36 cellular contexts compared by ENCODE assay signal in the genomic region with DNA sequence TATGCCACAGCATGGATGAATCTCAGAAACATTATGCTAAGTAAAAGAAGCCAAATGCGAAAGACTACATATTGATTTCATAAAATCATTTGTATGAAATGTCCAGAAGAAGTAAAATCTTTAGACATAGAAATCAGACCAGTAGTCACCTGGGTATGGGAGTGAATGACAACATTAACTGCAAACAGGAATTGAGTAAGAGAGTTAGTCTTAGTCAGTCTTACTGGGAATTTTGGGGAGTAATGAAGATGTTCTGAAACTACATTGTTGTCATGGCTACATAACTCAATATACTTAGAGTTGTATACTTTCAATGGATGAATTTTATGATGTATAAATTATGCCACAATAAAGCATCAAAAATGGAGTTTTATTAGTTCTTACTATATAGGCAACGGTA.
"Had no signal": no experiment of that assay in that cellular context is flagged by ENCODE, and none has a peak within 500 bp of the region (broad histone marks: within the 10 kb centered on the region; RNA-seq: fewer than 3 reads in every experiment).

No MANE protein-coding gene starts in this region.

- H3K4me1 ChIP-seq: ascending aorta had no signal

- H3K27ac Mint-ChIP-seq: activated B cell treated with CpG ODN at 0.5 μM for 24 hours; activated CD4-positive, alpha-beta memory T cell treated with anti-CD3 and anti-CD28 coated beads for 36 hours; activated CD4-positive, alpha-beta T cell treated with anti-CD3 and anti-CD28 coated beads, Interleukin-2, amount 10 ng/mL, durations not matched to agents 24 days and 14 days; activated CD8-positive, alpha-beta T cell treated with anti-CD3 and anti-CD28 coated beads for 36 hours; activated naive CD4-positive, alpha-beta T cell treated with anti-CD3 and anti-CD28 coated beads, Interleukin-2, amount 10 ng/mL, durations not matched to agents 7 days and 5 days; activated naive CD4-positive, alpha-beta T cell treated with anti-CD3 and anti-CD28 coated beads, Interleukin-2, amount 50 U/mL, for 24 hours; activated naive CD8-positive, alpha-beta T cell; activated naive CD8-positive, alpha-beta T cell treated with anti-CD3 and anti-CD28 coated beads, Interleukin-2, amount 10 ng/mL, durations not matched to agents 7 days and 5 days; activated naive CD8-positive, alpha-beta T cell treated with anti-CD3 and anti-CD28 coated beads, Interleukin-2, amount 50 U/mL, for 24 hours; activated T-cell treated with anti-CD3 and anti-CD28 coated beads, Interleukin-2, amount 50 U/mL, for 72 hours; activated T-helper 1 cell treated with anti-CD3 and anti-CD28 coated beads, Interleukin-12 subunit alpha, Interleukin-12 subunit beta, Interleukin-2, Interleukin-4 antibody, amounts not matched to agents 30 ng/mL and 10 ng/mL and 1 ng/mL, durations not matched to agents 14 hours and 24 hours and 36 hours; activated T-helper 2 cell treated with anti-CD3 and anti-CD28 coated beads, Interferon-gamma antibody, Interleukin-2, Interleukin-4, amounts not matched to agents 10 μg/mL and 5 μg/mL and 100 μg/mL, durations not matched to agents 14 hours and 24 hours and 36 hours; brain; T-helper 1 cell treated with Interleukin-12 subunit alpha and Interleukin-12 subunit beta and Interleukin-4 antibody, amounts not matched to agents 30 μg/mL and 1 μg/mL, for 36 hours; T-helper 2 cell treated with Interferon-gamma antibody and Interleukin-4, amounts not matched to agents 5 μg/mL and 100 μg/mL, for 36 hours had no signal

- H3K27me3 ChIP-seq: ascending aorta, cardiac muscle cell had no signal

- H3K27ac ChIP-seq: ascending aorta, cardiac muscle cell, VCaP had no signal

- H3K36me3 ChIP-seq: ascending aorta, cardiac muscle cell had no signal

- DNase-seq: activated B cell treated with CpG ODN at 0.5 μM for 24 hours; activated CD4-positive, alpha-beta memory T cell treated with anti-CD3 and anti-CD28 coated beads for 36 hours; activated CD4-positive, alpha-beta T cell treated with anti-CD3 and anti-CD28 coated beads for 4 hours; activated CD4-positive, alpha-beta T cell treated with anti-CD3 and anti-CD28 coated beads, Interleukin-2, amount 10 ng/mL, durations not matched to agents 24 days and 14 days; activated CD4-positive, alpha-beta T cell treated with anti-CD3 and anti-CD28 coated beads, Interleukin-2, amount 50 U/mL, for 1 hour; activated CD4-positive, alpha-beta T cell treated with anti-CD3 and anti-CD28 coated beads, Interleukin-2, amount 50 U/mL, for 4 hours; activated CD4-positive, CD25-positive, alpha-beta regulatory T cell treated with anti-CD3 and anti-CD28 coated beads, Interleukin-2, amount 50 U/mL, for 72 hours; activated CD8-positive, alpha-beta memory T cell treated with anti-CD3 and anti-CD28 coated beads, Interleukin-2, amount 50 U/mL, for 4 hours; activated CD8-positive, alpha-beta T cell treated with anti-CD3 and anti-CD28 coated beads for 36 hours; activated effector memory CD4-positive, alpha-beta T cell treated with Interleukin-2 at 50 U/mL for 16 hours; activated gamma-delta T cell; activated naive CD4-positive, alpha-beta T cell treated with anti-CD3 and anti-CD28 coated beads, Interleukin-2, amount 10 ng/mL, durations not matched to agents 7 days and 5 days; activated naive CD4-positive, alpha-beta T cell treated with Interleukin-2 at 50 U/mL for 16 hours; activated naive CD8-positive, alpha-beta T cell treated with anti-CD3 and anti-CD28 coated beads, Interleukin-2, amount 10 ng/mL, durations not matched to agents 7 days and 5 days; activated naive CD8-positive, alpha-beta T cell treated with anti-CD3 and anti-CD28 coated beads, Interleukin-2, amount 50 U/mL, for 24 hours; activated T-cell treated with anti-CD3 and anti-CD28 coated beads for 4 hours; activated T-cell treated with anti-CD3 and anti-CD28 coated beads, Interleukin-2, amount 50 U/mL, for 1 hour; activated T-cell treated with anti-CD3 and anti-CD28 coated beads, Interleukin-2, amount 50 U/mL, for 4 hours; activated T-cell treated with anti-CD3 and anti-CD28 coated beads, Interleukin-2, amount 50 U/mL, for 72 hours; amygdala; anterior cingulate cortex; caudate nucleus; cerebellar nuclear complex; T-helper 2 cell; T-helper 9 cell had no signal

- H3K36me3 Mint-ChIP-seq: activated CD4-positive, alpha-beta memory T cell treated with anti-CD3 and anti-CD28 coated beads for 36 hours; activated naive CD4-positive, alpha-beta T cell treated with anti-CD3 and anti-CD28 coated beads, Interleukin-2, amount 10 ng/mL, durations not matched to agents 7 days and 5 days; activated naive CD4-positive, alpha-beta T cell treated with anti-CD3 and anti-CD28 coated beads, Interleukin-2, amount 50 U/mL, for 24 hours; activated naive CD8-positive, alpha-beta T cell; activated naive CD8-positive, alpha-beta T cell treated with anti-CD3 and anti-CD28 coated beads, Interleukin-2, amount 10 ng/mL, durations not matched to agents 7 days and 5 days; brain had no signal

- H3K27me3 Mint-ChIP-seq: activated B cell treated with CpG ODN at 0.5 μM for 24 hours; activated CD4-positive, alpha-beta memory T cell treated with anti-CD3 and anti-CD28 coated beads for 36 hours; activated CD4-positive, alpha-beta T cell treated with anti-CD3 and anti-CD28 coated beads, Interleukin-2, amount 10 ng/mL, durations not matched to agents 24 days and 14 days; activated naive CD4-positive, alpha-beta T cell treated with anti-CD3 and anti-CD28 coated beads, Interleukin-2, amount 10 ng/mL, durations not matched to agents 7 days and 5 days; activated naive CD4-positive, alpha-beta T cell treated with anti-CD3 and anti-CD28 coated beads, Interleukin-2, amount 50 U/mL, for 24 hours; activated naive CD8-positive, alpha-beta T cell; activated naive CD8-positive, alpha-beta T cell treated with anti-CD3 and anti-CD28 coated beads, Interleukin-2, amount 10 ng/mL, durations not matched to agents 7 days and 5 days; activated naive CD8-positive, alpha-beta T cell treated with anti-CD3 and anti-CD28 coated beads, Interleukin-2, amount 50 U/mL, for 24 hours; brain; central memory CD8-positive, alpha-beta T cell had no signal

- H3K9me3 ChIP-seq: ascending aorta had no signal

- H3K4me3 Mint-ChIP-seq: activated B cell treated with CpG ODN at 0.5 μM for 24 hours; activated CD4-positive, alpha-beta memory T cell treated with anti-CD3 and anti-CD28 coated beads for 36 hours; activated CD4-positive, alpha-beta T cell treated with anti-CD3 and anti-CD28 coated beads, Interleukin-2, amount 10 ng/mL, durations not matched to agents 24 days and 14 days; activated CD8-positive, alpha-beta T cell treated with anti-CD3 and anti-CD28 coated beads for 36 hours; activated naive CD4-positive, alpha-beta T cell treated with anti-CD3 and anti-CD28 coated beads, Interleukin-2, amount 10 ng/mL, durations not matched to agents 7 days and 5 days; activated naive CD4-positive, alpha-beta T cell treated with anti-CD3 and anti-CD28 coated beads, Interleukin-2, amount 50 U/mL, for 24 hours; activated naive CD8-positive, alpha-beta T cell; activated naive CD8-positive, alpha-beta T cell treated with anti-CD3 and anti-CD28 coated beads, Interleukin-2, amount 10 ng/mL, durations not matched to agents 7 days and 5 days; activated naive CD8-positive, alpha-beta T cell treated with anti-CD3 and anti-CD28 coated beads, Interleukin-2, amount 50 U/mL, for 24 hours; activated T-cell treated with anti-CD3 and anti-CD28 coated beads, Interleukin-2, amount 50 U/mL, for 4 hours; activated T-cell treated with anti-CD3 and anti-CD28 coated beads, Interleukin-2, amount 50 U/mL, for 72 hours; activated T-helper 1 cell treated with anti-CD3 and anti-CD28 coated beads, Interleukin-12 subunit alpha, Interleukin-12 subunit beta, Interleukin-2, Interleukin-4 antibody, amounts not matched to agents 30 ng/mL and 10 ng/mL and 1 ng/mL, durations not matched to agents 14 hours and 24 hours and 36 hours; brain; central memory CD8-positive, alpha-beta T cell; T-helper 1 cell treated with Interleukin-12 subunit alpha and Interleukin-12 subunit beta and Interleukin-4 antibody, amounts not matched to agents 30 μg/mL and 1 μg/mL, for 36 hours; T-helper 2 cell treated with Interferon-gamma antibody and Interleukin-4, amounts not matched to agents 5 μg/mL and 100 μg/mL, for 36 hours had no signal

- ATAC-seq: activated CD8-positive, alpha-beta T cell treated with anti-CD3 and anti-CD28 coated beads for 36 hours; activated naive CD8-positive, alpha-beta T cell treated with anti-CD3 and anti-CD28 coated beads, Interleukin-2, amount 50 U/mL, for 24 hours; activated T-cell treated with anti-CD3 and anti-CD28 coated beads, Interleukin-2, amount 50 U/mL, for 4 hours had no signal

- H3K4me1 Mint-ChIP-seq: activated B cell treated with CpG ODN at 0.5 μM for 24 hours; activated CD4-positive, alpha-beta T cell treated with anti-CD3 and anti-CD28 coated beads, Interleukin-2, amount 10 ng/mL, durations not matched to agents 24 days and 14 days; activated naive CD4-positive, alpha-beta T cell treated with anti-CD3 and anti-CD28 coated beads, Interleukin-2, amount 10 ng/mL, durations not matched to agents 7 days and 5 days; activated naive CD4-positive, alpha-beta T cell treated with anti-CD3 and anti-CD28 coated beads, Interleukin-2, amount 50 U/mL, for 24 hours; activated naive CD8-positive, alpha-beta T cell treated with anti-CD3 and anti-CD28 coated beads, Interleukin-2, amount 10 ng/mL, durations not matched to agents 7 days and 5 days; activated naive CD8-positive, alpha-beta T cell treated with anti-CD3 and anti-CD28 coated beads, Interleukin-2, amount 50 U/mL, for 24 hours; brain; central memory CD8-positive, alpha-beta T cell had no signal

- H3K9me3 Mint-ChIP-seq: activated B cell treated with CpG ODN at 0.5 μM for 24 hours; activated CD4-positive, alpha-beta memory T cell treated with anti-CD3 and anti-CD28 coated beads for 36 hours; activated CD4-positive, alpha-beta T cell treated with anti-CD3 and anti-CD28 coated beads, Interleukin-2, amount 10 ng/mL, durations not matched to agents 24 days and 14 days; activated CD8-positive, alpha-beta T cell treated with anti-CD3 and anti-CD28 coated beads for 36 hours; activated naive CD4-positive, alpha-beta T cell treated with anti-CD3 and anti-CD28 coated beads, Interleukin-2, amount 10 ng/mL, durations not matched to agents 7 days and 5 days; activated naive CD4-positive, alpha-beta T cell treated with anti-CD3 and anti-CD28 coated beads, Interleukin-2, amount 50 U/mL, for 24 hours; activated naive CD8-positive, alpha-beta T cell treated with anti-CD3 and anti-CD28 coated beads, Interleukin-2, amount 10 ng/mL, durations not matched to agents 7 days and 5 days; activated naive CD8-positive, alpha-beta T cell treated with anti-CD3 and anti-CD28 coated beads, Interleukin-2, amount 50 U/mL, for 24 hours; activated T-cell treated with anti-CD3 and anti-CD28 coated beads, Interleukin-2, amount 50 U/mL, for 4 hours; activated T-cell treated with anti-CD3 and anti-CD28 coated beads, Interleukin-2, amount 50 U/mL, for 72 hours; activated T-helper 1 cell treated with anti-CD3 and anti-CD28 coated beads, Interleukin-12 subunit alpha, Interleukin-12 subunit beta, Interleukin-2, Interleukin-4 antibody, amounts not matched to agents 30 ng/mL and 10 ng/mL and 1 ng/mL, durations not matched to agents 14 hours and 24 hours and 36 hours; activated T-helper 2 cell treated with anti-CD3 and anti-CD28 coated beads, Interferon-gamma antibody, Interleukin-2, Interleukin-4, amounts not matched to agents 10 μg/mL and 5 μg/mL and 100 μg/mL, durations not matched to agents 14 hours and 24 hours and 36 hours; brain; central memory CD8-positive, alpha-beta T cell; T-helper 1 cell treated with Interleukin-12 subunit alpha and Interleukin-12 subunit beta and Interleukin-4 antibody, amounts not matched to agents 30 μg/mL and 1 μg/mL, for 36 hours; T-helper 2 cell treated with Interferon-gamma antibody and Interleukin-4, amounts not matched to agents 5 μg/mL and 100 μg/mL, for 36 hours had no signal

- H3K4me3 ChIP-seq: ascending aorta, cardiac muscle cell had no signal
